9 cellular contexts compared by ENCODE assay signal in genomic region chr18:14074187-14074586, GRCh38. TPM values are rescaled to one million over a fixed set of nuclear protein-coding genes. Genes with fewer than 3 reads are reported as not detected.
DNase-seq lines count a peak whose midpoint lies in the region; ATAC-seq and TF ChIP-seq lines count a peak whose summit lies in the region.
"Had no signal": no experiment of that assay in that cellular context is flagged by ENCODE, and none has a peak within 500 bp of the region (broad histone marks: within the 10 kb centered on the region; RNA-seq: fewer than 3 reads in every experiment).

No MANE protein-coding gene starts in this region.

- BruUV-seq in Panc1 (replicated peaks; lab: Mats Ljungman, UMichigan) = no TSS peak

- intact Hi-C loops in Panc1 (cut with micrococcal nuclease; ENCODE audit: unreplicated experiment) = no loop called here

- POLR2A ChIA-PET in HEK293T (lab: Yijun Ruan, JAX) (no interaction called here), Panc1 (lab: Charles Lee) (no interaction called here)

- no peak; the same call in 1 of the 2 replicates for ATAC-seq in Panc1

- H3K27me3 ChIP-seq in Panc1 (ENCODE audit: control insufficient read depth, insufficient read depth, low read length) = no peaks in the 10 kb centered on the region

- no peaks in the 10 kb centered on the region for H3K4me1 ChIP-seq in Panc1 (ENCODE audit: control insufficient read depth, insufficient read depth, low read length)

- DNase-seq in GM10266 (ENCODE audit: extremely low spot score) = no peak
- DNase-seq in HEK293T (ENCODE audit: extremely low spot score) = peak; percentile 14
- DNase-seq in Panc1 (ENCODE audit: low read depth, low spot score) = no peak
- DNase-seq in islet precursor cell = peak; percentile 60
- DNase-seq in NCI-H1436 (lab: John Stamatoyannopoulos, UW) = no peak
- DNase-seq in GDM1 (lab: John Stamatoyannopoulos, UW) = no peak
- DNase-seq in NK-92 treated with Interleukin-12 subunit alpha and Interleukin-12 subunit beta, amount 100 ng/mL, for 24 hours (lab: John Stamatoyannopoulos, UW) = no peak
- DNase-seq in activated T-cell treated with anti-CD3 and anti-CD28 coated beads, Interleukin-2, amount 50 U/mL, for 48 hours = no peak
- DNase-seq: retina had no signal

- no peaks in the 10 kb centered on the region for H3K36me3 ChIP-seq in Panc1 (ENCODE audit: control insufficient read depth, insufficient read depth, low read length)

- in situ Hi-C loops in Panc1 (cut with HindIII; ENCODE audit: low pct_unique_long_range_greater_than_20kb, low sequenced_read_pairs) = no loop called here

- H3K9me3 ChIP-seq in Panc1 (ENCODE audit: control insufficient read depth, insufficient read depth, low read depth, low read length) = no peaks in the 10 kb centered on the region

- H3K27ac ChIP-seq in Panc1 (ENCODE audit: low read length) = no peak overlapping the region

- no peak overlapping the region for H3K4me3 ChIP-seq in Panc1 (ENCODE audit: low read depth in 2 of 2, low read length in 2 of 2)

- TF ChIP-seq CTCF in GM10266 (IDR thresholded peaks at IDR 0.05; ENCODE audit: control insufficient read depth, insufficient read depth, low read depth, missing control alignments) (peak; percentile 12), Panc1 (IDR thresholded peaks at IDR 0.05) (peak; percentile 55)

- CTCF ChIA-PET in HEK293T (lab: Yijun Ruan, JAX) = interaction anchor here (0.8 kb wide), 1 partner anchor 9 kb away, joined by 3 read pairs; no protein-coding TSS in a partner anchor
- CTCF ChIA-PET in Panc1 (lab: Charles Lee) = no interaction called here

TF ChIP-seq in HEK293T, 16 proteins besides CTCF, POLR2A, EP300 and RAD21:
- no peak for TF ChIP-seq FOXK2 (IDR thresholded peaks at IDR 0.05)
- no peak for TF ChIP-seq ARNT (IDR thresholded peaks at IDR 0.05)
- no peak for TF ChIP-seq HDGF (IDR thresholded peaks at IDR 0.05; ENCODE audit: borderline replicate concordance)
- TF ChIP-seq ZNF384 (IDR thresholded peaks at IDR 0.05) = no peak
- no peak for TF ChIP-seq FOXM1 (IDR thresholded peaks at IDR 0.05; ENCODE audit: borderline replicate concordance)
- no peak for TF ChIP-seq PKNOX1 (IDR thresholded peaks at IDR 0.05)
- TF ChIP-seq LEF1 (IDR thresholded peaks at IDR 0.05; ENCODE audit: borderline replicate concordance) = no peak
- no peak for TF ChIP-seq NFRKB (IDR thresholded peaks at IDR 0.05)
- TF ChIP-seq FOXA1 (IDR thresholded peaks at IDR 0.05) = no peak

RNA-seq across cellular contexts. Expression of gene ZNF519, which starts 58.0 kb away (rescaled TPM):
- total RNA-seq in Panc1 (2021; ENCODE audit: unreplicated experiment) = 7.7 TPM
- 1.6 TPM for polyA plus RNA-seq in Panc1 (2012; ENCODE audit: insufficient read length)

Comparison
In these comparisons a context has a peak if more than half of its experiments do, and no peak if none do; other contexts are left out.
1. DNase-seq: peak in HEK293T (single experiment) and islet precursor cell (single experiment); none in GM10266 (single experiment), Panc1 (single experiment), NCI-H1436 (single experiment), GDM1 (single experiment), NK-92 treated with Interleukin-12 subunit alpha and Interleukin-12 subunit beta, amount 100 ng/mL, for 24 hours (single experiment) and activated T-cell treated with anti-CD3 and anti-CD28 coated beads, Interleukin-2, amount 50 U/mL, for 48 hours (0 of 2).